In genomic region chr1:48471103-48471502, GRCh38 we compare ENCODE assay signal across 8 cellular contexts. TPM values are rescaled to one million over a fixed set of nuclear protein-coding genes. Genes with fewer than 3 reads are reported as not detected.
DNase-seq lines count a peak whose midpoint lies in the region; ATAC-seq, FAIRE-seq and TF ChIP-seq lines count a peak whose summit lies in the region.

No MANE protein-coding gene starts in this region.

- no peaks in the 10 kb centered on the region for H3K36me3 Mint-ChIP-seq in CD4-positive, alpha-beta memory T cell
- H3K36me3 Mint-ChIP-seq in WTC11 = peaks cover 10% of the 10 kb centered on the region

- POLR2A ChIA-PET in CD4-positive, alpha-beta memory T cell (lab: Charles Lee; ENCODE audit: partially characterized antibody) = no interaction called here
- POLR2A ChIA-PET in WTC11 (lab: Charles Lee) = interaction anchor here (1.4 kb wide), 1 partner anchor 8 kb away, joined by 7 read pairs; no protein-coding TSS in a partner anchor

- no peak for FAIRE-seq in pancreas (lab: Jason Lieb, UNC)

- H3K4me1 ChIP-seq in CD4-positive, alpha-beta memory T cell (ENCODE audit: insufficient read depth, low read length) = peaks cover 22% of the 10 kb centered on the region
- peaks cover 0 to 23% (median 10%) of the 10 kb centered on the region in 3 donors for H3K4me1 ChIP-seq in pancreas

- H3K4me1 Mint-ChIP-seq in CD4-positive, alpha-beta memory T cell = peaks cover 19 to 30% (median 25%) of the 10 kb centered on the region in 4 donors
- H3K4me1 Mint-ChIP-seq in WTC11 = peaks cover 29% of the 10 kb centered on the region

- TF ChIP-seq CTCF in WTC11 (IDR thresholded peaks at IDR 0.05) = no peak
- no peak for TF ChIP-seq CTCF in foreskin fibroblast (IDR thresholded peaks at IDR 0.05; ENCODE audit: low read depth, low read length)
- TF ChIP-seq CTCF in pancreas (IDR thresholded peaks at IDR 0.05) = no peak

- H3K4me3 Mint-ChIP-seq in CD4-positive, alpha-beta memory T cell = peak overlapping the region; percentile 79 to 96 (median 92)
- peak overlapping the region; percentile 96 for H3K4me3 Mint-ChIP-seq in WTC11

- 55 to 59% methylated on average over 5 of the region's 5 CpGs for WGBS in pancreas, 2 donors

- peak overlapping the region; percentile 36 for H3K27ac ChIP-seq in CD4-positive, alpha-beta memory T cell (ENCODE audit: low read depth, low read length)
- H3K27ac ChIP-seq in pancreas = peak overlapping the region in 3 of 4 donors; percentile 57 to 85 (median 82)

- DNase-seq in CD4-positive, alpha-beta memory T cell = no peak
- DNase-seq in WTC11 (ENCODE audit: low spot score) (no peak), foreskin fibroblast (peak in 1 of 2 donors; percentile 34), pancreas (no peak)
- DNase-seq in stimulated activated CD4-positive, alpha-beta T cell treated with anti-CD3 and anti-CD28 coated beads, Interleukin-2, amount 100 ng/mL, for 24 hours = no peak

- peaks cover 6 to 9% of the 10 kb centered on the region in 2 donors for H3K27me3 Mint-ChIP-seq in CD4-positive, alpha-beta memory T cell
- peaks cover 10% of the 10 kb centered on the region for H3K27me3 Mint-ChIP-seq in WTC11 (ENCODE audit: low read depth)

- H3K36me3 ChIP-seq in CD4-positive, alpha-beta memory T cell (ENCODE audit: insufficient read depth, low read length) = no peaks in the 10 kb centered on the region
- no peaks in the 10 kb centered on the region for H3K36me3 ChIP-seq in pancreas

- peak overlapping the region; percentile 24 to 97 (median 94) for H3K27ac Mint-ChIP-seq in CD4-positive, alpha-beta memory T cell
- peak overlapping the region; percentile 98 for H3K27ac Mint-ChIP-seq in WTC11

- peak overlapping the region in 1 of 2 donors; percentile 66 for H3K4me3 ChIP-seq in CD4-positive, alpha-beta memory T cell (ENCODE audit: low read length in 2 of 2)
- H3K4me3 ChIP-seq in foreskin fibroblast (ENCODE audit: low read depth in 1 of 2, low read length in 2 of 2) = peak overlapping the region; percentile 72 to 84
- H3K4me3 ChIP-seq in pancreas = peak overlapping the region; percentile 55 to 66 (median 62)

- H3K27me3 ChIP-seq in CD4-positive, alpha-beta memory T cell (ENCODE audit: insufficient read depth, low read length) = no peaks in the 10 kb centered on the region
- H3K27me3 ChIP-seq in pancreas = no peaks in the 10 kb centered on the region

- intact Hi-C loops in CD4-positive, alpha-beta memory T cell (cut with micrococcal nuclease) = no loop called here
- intact Hi-C loops in pancreas (cut with DNase I) = no loop called here

- no peak for ATAC-seq in WTC11
- ATAC-seq in pancreas = no peak
- no peak for ATAC-seq in HG03378 (IDR thresholded peaks at IDR 0.05; ENCODE audit: unreplicated experiment)
- no peak for ATAC-seq in HG03571 (IDR thresholded peaks at IDR 0.05; ENCODE audit: unreplicated experiment)
- no peak for ATAC-seq in GM21390 (IDR thresholded peaks at IDR 0.05; ENCODE audit: unreplicated experiment)

- CTCF ChIA-PET in CD4-positive, alpha-beta memory T cell (lab: Charles Lee; ENCODE audit: partially characterized antibody) = interaction anchor here (2.4 kb wide), 1 partner anchor 27 kb away, joined by 8 read pairs; no protein-coding TSS in a partner anchor
- CTCF ChIA-PET in WTC11 (lab: Charles Lee) = interaction anchor here (1.0 to 2.0 kb wide), 7 partner anchors 8 to 186 kb away, joined by 3 to 53 read pairs (median 8); no protein-coding TSS in a partner anchor

- peaks cover 0 to 11% (median 5%) of the 10 kb centered on the region in 8 donors for H3K9me3 Mint-ChIP-seq in CD4-positive, alpha-beta memory T cell
- peaks cover 17% of the 10 kb centered on the region for H3K9me3 Mint-ChIP-seq in WTC11

- no peaks in the 10 kb centered on the region for H3K9me3 ChIP-seq in CD4-positive, alpha-beta memory T cell (ENCODE audit: control insufficient read depth in 1 of 2, low read length in 2 of 2)
- no peaks in the 10 kb centered on the region for H3K9me3 ChIP-seq in pancreas

TF ChIP-seq in WTC11, 78 proteins besides CTCF, POLR2A, EP300 and RAD21:
- TF ChIP-seq PRRX2 (CRISPR knock-in tag; IDR thresholded peaks at IDR 0.05) = no peak
- TF ChIP-seq HMGA2 (CRISPR knock-in tag; IDR thresholded peaks at IDR 0.05) = no peak
- TF ChIP-seq ATF1 (CRISPR knock-in tag; IDR thresholded peaks at IDR 0.05) = no peak
- TF ChIP-seq, protein P1, sequence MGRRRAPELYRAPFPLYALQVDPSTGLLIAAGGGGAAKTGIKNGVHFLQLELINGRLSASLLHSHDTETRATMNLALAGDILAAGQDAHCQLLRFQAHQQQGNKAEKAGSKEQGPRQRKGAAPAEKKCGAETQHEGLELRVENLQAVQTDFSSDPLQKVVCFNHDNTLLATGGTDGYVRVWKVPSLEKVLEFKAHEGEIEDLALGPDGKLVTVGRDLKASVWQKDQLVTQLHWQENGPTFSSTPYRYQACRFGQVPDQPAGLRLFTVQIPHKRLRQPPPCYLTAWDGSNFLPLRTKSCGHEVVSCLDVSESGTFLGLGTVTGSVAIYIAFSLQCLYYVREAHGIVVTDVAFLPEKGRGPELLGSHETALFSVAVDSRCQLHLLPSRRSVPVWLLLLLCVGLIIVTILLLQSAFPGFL (CRISPR knock-in tag; IDR thresholded peaks at IDR 0.05; ENCODE audit: borderline replicate concordance) = no peak
- no peak for TF ChIP-seq ZMAT4 (CRISPR knock-in tag; IDR thresholded peaks at IDR 0.05)
- no peak for TF ChIP-seq EMX1 (CRISPR knock-in tag; IDR thresholded peaks at IDR 0.05)

RNA-seq across cellular contexts. Expression of gene SPATA6, which starts 0.9 kb away (rescaled TPM):
- 1 to 10 TPM; 1.9 TPM for total RNA-seq in CD4-positive, alpha-beta memory T cell
- polyA plus RNA-seq in CD4-positive, alpha-beta memory T cell = 1 to 10 TPM; 1.0 to 2.7 TPM
- 16.0 to 17.7 TPM (median 17.1 TPM) in 3 replicates for total RNA-seq in WTC11 (2021)
- total RNA-seq in pancreas = 10 to 100 TPM in 3 of 6 donors, 1 to 10 TPM in 3; 7.5 to 13.6 (median 9.5) TPM
- 1 to 10 TPM; 2.1 to 4.9 TPM for polyA plus RNA-seq in pancreas
